In the genomic region with DNA sequence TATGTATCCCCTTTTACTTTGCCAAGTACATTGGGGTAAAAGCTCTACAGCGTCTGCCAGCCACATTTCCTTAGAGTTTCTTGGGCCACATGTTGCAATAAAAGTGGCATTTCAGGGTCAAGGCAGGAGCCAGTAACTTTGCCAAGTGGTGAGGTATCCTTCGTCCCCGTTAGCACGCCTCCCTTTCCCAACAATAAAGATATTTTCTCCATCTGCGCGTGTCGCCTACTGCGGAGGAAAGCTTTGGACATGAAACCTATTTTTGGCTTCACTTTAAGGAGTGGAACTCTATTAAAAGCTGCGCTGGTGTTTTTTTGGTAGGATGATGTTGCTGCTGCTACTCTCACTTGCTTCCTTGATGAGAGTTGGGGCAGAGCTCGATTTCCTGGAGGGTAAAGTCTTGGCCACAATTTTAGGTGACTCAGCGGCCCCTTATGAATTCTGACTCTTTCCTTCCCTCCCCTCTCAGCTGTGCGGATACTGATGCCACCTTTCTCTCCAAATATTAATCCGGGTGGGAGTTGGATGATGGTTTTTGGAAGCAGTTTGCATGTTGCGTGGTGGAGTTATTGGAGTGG, we compare ENCODE assay signal across 8 cellular contexts. TPM values are rescaled to one million over a fixed set of nuclear protein-coding genes. Genes with fewer than 3 reads are reported as not detected.
A peak's percentile ranks its signal among the peaks of the same experiment; 100 is the strongest.
DNase-seq lines count a peak whose midpoint lies in the region; ATAC-seq and TF ChIP-seq lines count a peak whose summit lies in the region.

No MANE protein-coding gene starts in this region.

- peaks cover 60% of the 10 kb centered on the region for H3K79me2 ChIP-seq in PC-9 (ENCODE audit: low read depth)

- POLR2A ChIA-PET in HEK293T (lab: Yijun Ruan, JAX), result interaction anchor here (0.9 to 1.4 kb wide), 4 partner anchors 17 to 222 kb away, joined by 3 read pairs; no protein-coding TSS in a partner anchor
- POLR2A ChIA-PET in PC-9 (lab: Charles Lee; ENCODE audit: unreplicated experiment), result interaction anchor here (0.6 to 0.7 kb wide), 3 partner anchors 168 to 667 kb away, joined by 3 to 4 read pairs (median 3); no protein-coding TSS in a partner anchor
- POLR2A ChIA-PET in activated naive CD8-positive, alpha-beta T cell treated with anti-CD3 and anti-CD28 coated beads, Interleukin-2, amount 10 ng/mL, durations not matched to agents 7 days and 5 days (lab: Charles Lee), result interaction anchor here (0.6 to 2.9 kb wide), 8 partner anchors 12 to 81 kb away, joined by 3 to 11 read pairs (median 6); no protein-coding TSS in a partner anchor

- peak overlapping the region; percentile 94 for H3K4me3 Mint-ChIP-seq in activated naive CD8-positive, alpha-beta T cell treated with anti-CD3 and anti-CD28 coated beads, Interleukin-2, amount 10 ng/mL, durations not matched to agents 7 days and 5 days

- ATAC-seq in activated naive CD8-positive, alpha-beta T cell treated with anti-CD3 and anti-CD28 coated beads, Interleukin-2, amount 10 ng/mL, durations not matched to agents 7 days and 5 days (ENCODE audit: low read depth), result peak; percentile 21

- CTCF ChIA-PET in HEK293T (lab: Yijun Ruan, JAX) (interaction anchor here (0.6 kb wide), 1 partner anchor 806 kb away, joined by 3 read pairs; no protein-coding TSS in a partner anchor), PC-9 (lab: Charles Lee) (no interaction called here)

- no peaks in the 10 kb centered on the region for H4K20me1 ChIP-seq in PC-9 (ENCODE audit: insufficient read depth)

- H3K4me1 Mint-ChIP-seq in activated naive CD8-positive, alpha-beta T cell treated with anti-CD3 and anti-CD28 coated beads, Interleukin-2, amount 10 ng/mL, durations not matched to agents 7 days and 5 days, result peaks cover 32% of the 10 kb centered on the region

- in situ Hi-C loops in GM13977 (cut with MboI; ENCODE audit: low pct_unique_long_range_greater_than_20kb, low sequenced_read_pairs, unreplicated experiment), result loop anchor here (25.0 kb wide), 1 partner anchor 454 kb away; no protein-coding TSS in a partner anchor

- BruUV-seq in PC-9 (replicated peaks; lab: Mats Ljungman, UMichigan), result TSS peak; percentile 77

- intact Hi-C loops in PC-9 (cut with micrococcal nuclease; ENCODE audit: unreplicated experiment), result loop anchor here (5.0 kb wide), 1 partner anchor 224 kb away; no protein-coding TSS in a partner anchor

- H3K9me3 ChIP-seq in PC-9 (ENCODE audit: insufficient read depth, low read depth), result no peaks in the 10 kb centered on the region

- H3K36me3 ChIP-seq in PC-9 (ENCODE audit: low read depth), result no peaks in the 10 kb centered on the region

- H3K27me3 ChIP-seq in PC-9 (ENCODE audit: insufficient read depth, low read depth), result no peaks in the 10 kb centered on the region

- H3F3A ChIP-seq in PC-9 (ENCODE audit: insufficient read depth, low read depth), result peaks cover 18% of the 10 kb centered on the region

- peaks cover 26% of the 10 kb centered on the region for H3K4me1 ChIP-seq in PC-9 (replicated peaks; ENCODE audit: insufficient read depth)

- peak overlapping the region; percentile 95 for H3K27ac ChIP-seq in PC-9

- H3K4me2 ChIP-seq in PC-9, result peak overlapping the region; percentile 85

- H3K9me2 ChIP-seq in PC-9 (ENCODE audit: insufficient read depth), result no peaks in the 10 kb centered on the region

- TF ChIP-seq CTCF in PC-9 (conservative IDR thresholded peaks at IDR 0.05) (no peak), GM13977 (IDR thresholded peaks at IDR 0.05; ENCODE audit: extremely low read depth, insufficient read depth, missing control alignments) (no peak)

- H3K36me3 Mint-ChIP-seq in activated naive CD8-positive, alpha-beta T cell treated with anti-CD3 and anti-CD28 coated beads, Interleukin-2, amount 10 ng/mL, durations not matched to agents 7 days and 5 days, result peaks cover 19% of the 10 kb centered on the region

- DNase-seq in GM04503 (ENCODE audit: low read depth) (peak; percentile 57), HEK293T (ENCODE audit: extremely low spot score) (peak; percentile 15), PC-9 (peak in 1 of 2 experiments; percentile 57), hepatic stellate cell (ENCODE audit: low spot score) (peak; percentile 40), skeletal muscle cell (ENCODE audit: low read depth) (peak; percentile 58), NCI-H748 treated with DMSO at 0.1 percent for 48 hours (lab: John Stamatoyannopoulos, UW) (no peak), GM13977 (ENCODE audit: low spot score) (no peak)
- DNase-seq in activated naive CD8-positive, alpha-beta T cell treated with anti-CD3 and anti-CD28 coated beads, Interleukin-2, amount 10 ng/mL, durations not matched to agents 7 days and 5 days, result no peak

- H3K4me3 ChIP-seq in PC-9 (peak overlapping the region; percentile 66), skeletal muscle cell (ENCODE audit: low read depth, low read length) (peak overlapping the region; percentile 81)

- no peaks in the 10 kb centered on the region for H3K27me3 Mint-ChIP-seq in activated naive CD8-positive, alpha-beta T cell treated with anti-CD3 and anti-CD28 coated beads, Interleukin-2, amount 10 ng/mL, durations not matched to agents 7 days and 5 days

- peaks cover 7% of the 10 kb centered on the region for H3K9me3 Mint-ChIP-seq in activated naive CD8-positive, alpha-beta T cell treated with anti-CD3 and anti-CD28 coated beads, Interleukin-2, amount 10 ng/mL, durations not matched to agents 7 days and 5 days

- peak overlapping the region; percentile 98 for H2AFZ ChIP-seq in PC-9

- peak overlapping the region; percentile 99 for H3K27ac Mint-ChIP-seq in activated naive CD8-positive, alpha-beta T cell treated with anti-CD3 and anti-CD28 coated beads, Interleukin-2, amount 10 ng/mL, durations not matched to agents 7 days and 5 days

TF ChIP-seq in HEK293T, 16 proteins besides CTCF, POLR2A, EP300 and RAD21:
- TF ChIP-seq FOXK2 (IDR thresholded peaks at IDR 0.05) (no peak), SP1 (IDR thresholded peaks at IDR 0.05) (no peak), ZNF384 (IDR thresholded peaks at IDR 0.05) (no peak), FOXA1 (IDR thresholded peaks at IDR 0.05) (no peak), FOXM1 (IDR thresholded peaks at IDR 0.05; ENCODE audit: borderline replicate concordance) (no peak), TARDBP (IDR thresholded peaks at IDR 0.05) (no peak), L3MBTL2 (conservative IDR thresholded peaks at IDR 0.05) (no peak; the same call in 1 of the 2 replicates), ARNT (IDR thresholded peaks at IDR 0.05) (no peak), NFRKB (IDR thresholded peaks at IDR 0.05) (no peak), CTBP1 (IDR thresholded peaks at IDR 0.05; ENCODE audit: borderline replicate concordance) (no peak), BHLHE40 (IDR thresholded peaks at IDR 0.05; ENCODE audit: borderline replicate concordance) (no peak), HDGF (IDR thresholded peaks at IDR 0.05; ENCODE audit: borderline replicate concordance) (no peak)

RNA-seq across cellular contexts. Expression of a gene that starts 0.9 kb away (rescaled TPM):
- total RNA-seq in PC-9 (2021), result 30.7 and 38.9 TPM in 2 replicates
- total RNA-seq in activated naive CD8-positive, alpha-beta T cell treated with anti-CD3 and anti-CD28 coated beads, Interleukin-2, amount 10 ng/mL, durations not matched to agents 7 days and 5 days, result 10 to 100 TPM; 33.2 to 33.9 TPM

Comparison
In these comparisons a context has a peak if more than half of its experiments do, and no peak if none do; other contexts are left out.
1. DNase-seq: peak in GM04503 (single experiment), HEK293T (single experiment), hepatic stellate cell (single experiment) and skeletal muscle cell (single experiment); none in activated naive CD8-positive, alpha-beta T cell treated with anti-CD3 and anti-CD28 coated beads, Interleukin-2, amount 10 ng/mL, durations not matched to agents 7 days and 5 days (single experiment), NCI-H748 treated with DMSO at 0.1 percent for 48 hours (single experiment) and GM13977 (single experiment).